8 cellular contexts compared by ENCODE assay signal in genomic region chr11:113876074-113876797, GRCh38. TPM values are rescaled to one million over a fixed set of nuclear protein-coding genes. Genes with fewer than 3 reads are reported as not detected.
DNase-seq lines count a peak whose midpoint lies in the region; ATAC-seq, FAIRE-seq and TF ChIP-seq lines count a peak whose summit lies in the region.

No MANE protein-coding gene starts in this region.

- H3K27me3 Mint-ChIP-seq in T-helper 1 cell treated with Interleukin-12 subunit alpha and Interleukin-12 subunit beta and Interleukin-4 antibody, amounts not matched to agents 30 μg/mL and 1 μg/mL, for 36 hours (ENCODE audit: low read depth): no peaks in the 10 kb centered on the region
- H3K27me3 Mint-ChIP-seq in activated T-helper 17 cell treated with anti-CD3 and anti-CD28 coated beads, Interleukin-2, amount 50 U/mL, for 72 hours: no peaks in the 10 kb centered on the region
- peaks cover 8 to 15% (median 13%) of the 10 kb centered on the region in 3 donors for H3K27me3 Mint-ChIP-seq in immature natural killer cell (ENCODE audit: low read depth in 3 of 3)

- H3K4me1 ChIP-seq in suprapubic skin: peaks cover 21% of the 10 kb centered on the region

- TF ChIP-seq CTCF in suprapubic skin (IDR thresholded peaks at IDR 0.05) (no peak), D721Med (IDR thresholded peaks at IDR 0.05; ENCODE audit: insufficient read depth, missing control alignments) (no peak)

- peak overlapping the region; percentile 100 for H3K4me3 Mint-ChIP-seq in T-helper 1 cell treated with Interleukin-12 subunit alpha and Interleukin-12 subunit beta and Interleukin-4 antibody, amounts not matched to agents 30 μg/mL and 1 μg/mL, for 36 hours
- peak overlapping the region; percentile 82 for H3K4me3 Mint-ChIP-seq in activated T-helper 17 cell treated with anti-CD3 and anti-CD28 coated beads, Interleukin-2, amount 50 U/mL, for 72 hours
- H3K4me3 Mint-ChIP-seq in immature natural killer cell: peak overlapping the region; percentile 91 to 99 (median 98)

- TF ChIP-seq POLR2A in suprapubic skin (IDR thresholded peaks at IDR 0.05): no peak

- no peak for DNase-seq in T-helper 1 cell
- no peak for DNase-seq in immature natural killer cell
- no peak for DNase-seq in suprapubic skin (ENCODE audit: low spot score in 2 of 2)
- DNase-seq in HuH-7 (ENCODE audit: low spot score): no peak
- DNase-seq in OCI-M2 (lab: John Stamatoyannopoulos, UW; ENCODE audit: unreplicated experiment): no peak
- no peak for DNase-seq in D721Med (ENCODE audit: insufficient read length, low spot score)

- no peaks in the 10 kb centered on the region for H3K9me3 Mint-ChIP-seq in T-helper 1 cell treated with Interleukin-12 subunit alpha and Interleukin-12 subunit beta and Interleukin-4 antibody, amounts not matched to agents 30 μg/mL and 1 μg/mL, for 36 hours
- H3K9me3 Mint-ChIP-seq in activated T-helper 17 cell treated with anti-CD3 and anti-CD28 coated beads, Interleukin-2, amount 50 U/mL, for 72 hours: no peaks in the 10 kb centered on the region
- no peaks in the 10 kb centered on the region for H3K9me3 Mint-ChIP-seq in immature natural killer cell

- H3K36me3 ChIP-seq in suprapubic skin: no peaks in the 10 kb centered on the region

- H3K27ac Mint-ChIP-seq in T-helper 1 cell treated with Interleukin-12 subunit alpha and Interleukin-12 subunit beta and Interleukin-4 antibody, amounts not matched to agents 30 μg/mL and 1 μg/mL, for 36 hours: peak overlapping the region; percentile 99
- peak overlapping the region; percentile 91 for H3K27ac Mint-ChIP-seq in activated T-helper 17 cell treated with anti-CD3 and anti-CD28 coated beads, Interleukin-2, amount 50 U/mL, for 72 hours
- H3K27ac Mint-ChIP-seq in immature natural killer cell: peak overlapping the region; percentile 94 to 99 (median 98)

- WGBS in suprapubic skin: 79% methylated on average over 24 of the region's 24 CpGs

- TF ChIP-seq EP300 in suprapubic skin (IDR thresholded peaks at IDR 0.05): no peak

- peak overlapping the region; percentile 88 for H3K4me3 ChIP-seq in suprapubic skin

- peaks cover 42% of the 10 kb centered on the region for H3K4me1 Mint-ChIP-seq in T-helper 1 cell treated with Interleukin-12 subunit alpha and Interleukin-12 subunit beta and Interleukin-4 antibody, amounts not matched to agents 30 μg/mL and 1 μg/mL, for 36 hours (ENCODE audit: low read depth)
- H3K4me1 Mint-ChIP-seq in activated T-helper 17 cell treated with anti-CD3 and anti-CD28 coated beads, Interleukin-2, amount 50 U/mL, for 72 hours: peaks cover 24% of the 10 kb centered on the region
- peaks cover 50 to 55% of the 10 kb centered on the region in 2 donors for H3K4me1 Mint-ChIP-seq in immature natural killer cell

- no peaks in the 10 kb centered on the region for H3K9me3 ChIP-seq in suprapubic skin

- H3K36me3 Mint-ChIP-seq in T-helper 1 cell treated with Interleukin-12 subunit alpha and Interleukin-12 subunit beta and Interleukin-4 antibody, amounts not matched to agents 30 μg/mL and 1 μg/mL, for 36 hours (ENCODE audit: low read depth): peaks cover 16% of the 10 kb centered on the region
- peaks cover 20% of the 10 kb centered on the region for H3K36me3 Mint-ChIP-seq in activated T-helper 17 cell treated with anti-CD3 and anti-CD28 coated beads, Interleukin-2, amount 50 U/mL, for 72 hours (ENCODE audit: low read depth)
- H3K36me3 Mint-ChIP-seq in immature natural killer cell: peaks cover 13 to 14% (median 13%) of the 10 kb centered on the region in 3 donors

- H3K27me3 ChIP-seq in suprapubic skin: no peaks in the 10 kb centered on the region

- peak overlapping the region; percentile 81 for H3K27ac ChIP-seq in suprapubic skin

- no peak for ATAC-seq in activated T-helper 17 cell treated with anti-CD3 and anti-CD28 coated beads, Interleukin-2, amount 50 U/mL, for 72 hours (replicated peaks)

- FAIRE-seq in D721Med (lab: Jason Lieb, UNC): no peak

RNA-seq across cellular contexts. Expression of gene USP28, which starts 0.9 kb away (rescaled TPM):
- 10 to 100 TPM; 42.0 to 66.8 TPM for total RNA-seq in activated T-helper 17 cell treated with anti-CD3 and anti-CD28 coated beads, Interleukin-2, amount 50 U/mL, for 72 hours
- 100 to 1,000 TPM; 121 to 185 (median 122) TPM for polyA plus RNA-seq in immature natural killer cell
- total RNA-seq in suprapubic skin: 10 to 100 TPM; 13.4 to 19.6 (median 14.1) TPM

RNA-seq across cellular contexts. Expression of gene HTR3B, which starts 28.4 kb away (rescaled TPM):
- not detected for total RNA-seq in activated T-helper 17 cell treated with anti-CD3 and anti-CD28 coated beads, Interleukin-2, amount 50 U/mL, for 72 hours
- not detected for polyA plus RNA-seq in immature natural killer cell
- total RNA-seq in suprapubic skin: not detected
